35 cellular contexts compared by ENCODE assay signal in genomic region chr3:4914464-4914863, GRCh38.
"Had no signal": no experiment of that assay in that cellular context is flagged by ENCODE, and none has a peak within 500 bp of the region (broad histone marks: within the 10 kb centered on the region; RNA-seq: fewer than 3 reads in every experiment).

No MANE protein-coding gene starts in this region.

- H3K27me3 ChIP-seq: MG63 had no signal

- H3K27ac ChIP-seq: KMS-11 had no signal

- H3K9me3 ChIP-seq: MG63 had no signal

- H3K4me2 ChIP-seq: KMS-11 had no signal

- H3K36me3 ChIP-seq: MG63 had no signal

- DNase-seq: Karpas-422, Kasumi-1, MG63, MM.1S, MV-4-11, NCI-H1048, NCI-H1092, NCI-H1092 treated with DMSO at 0.1 percent for 48 hours, NCI-H1105, NCI-H1105 treated with DMSO at 0.1 percent for 48 hours, NCI-H1417, NCI-H1417 treated with DMSO at 0.1 percent for 48 hours, NCI-H1436, NCI-H1436 treated with DMSO at 0.1 percent for 48 hours, NCI-H146, NCI-H1694, NCI-H1694 treated with DMSO at 0.1 percent for 48 hours, NCI-H187, NCI-H187 treated with DMSO at 0.1 percent for 48 hours, NCI-H1930, NCI-H2029, NCI-H2029 treated with DMSO at 0.1 percent for 48 hours, NCI-H2081, NCI-H2081 treated with DMSO at 0.1 percent for 48 hours, NCI-H2107, NCI-H2171, NCI-H2171 treated with DMSO at 0.1 percent for 48 hours, NCI-H2227 treated with DMSO at 0.1 percent for 48 hours, NCI-H226, NCI-H345, NCI-H446, NCI-H446 treated with DMSO at 0.1 percent for 48 hours, NCI-H510A, NCI-H510A treated with DMSO at 0.1 percent for 48 hours had no signal

- H3K4me3 ChIP-seq: MG63 had no signal

- H3K9ac ChIP-seq: KMS-11 had no signal
